In genomic region chr11:1010551-1011319, GRCh38 we compare ENCODE assay signal across 2 cellular contexts.
TF ChIP-seq lines count a peak whose summit lies in the region.

No MANE protein-coding gene starts in this region.

TF ChIP-seq in IMR-90, 13 proteins besides CTCF, POLR2A, EP300 and RAD21:
- TF ChIP-seq SMC3 (IDR thresholded peaks at IDR 0.05; ENCODE audit: low read depth, low read length) (no peak), NFE2L2 (IDR thresholded peaks at IDR 0.05; ENCODE audit: low read depth, low read length) (no peak), FOS (IDR thresholded peaks at IDR 0.05; ENCODE audit: low read depth, low read length) (no peak), USF2 (IDR thresholded peaks at IDR 0.05; ENCODE audit: low read depth, low read length) (no peak)
TF ChIP-seq in IMR-90: peak in this region for 0.

TF ChIP-seq in endothelial cell of umbilical vein, 7 proteins besides CTCF, POLR2A, EP300 and RAD21:
- no peak for TF ChIP-seq MYC (IDR thresholded peaks at IDR 0.05; ENCODE audit: low read depth, low read length)
